34 cellular contexts compared by ENCODE assay signal in genomic region chr1:74913978-74914377, GRCh38.
"Had no signal": no experiment of that assay in that cellular context is flagged by ENCODE, and none has a peak within 500 bp of the region (broad histone marks: within the 10 kb centered on the region; RNA-seq: fewer than 3 reads in every experiment).

No MANE protein-coding gene starts in this region.

- H3K4me3 ChIP-seq: MG63 had no signal

- H3K27ac ChIP-seq: KMS-11 had no signal

- DNase-seq: Karpas-422, Kasumi-1, MG63, MM.1S, MV-4-11, NCI-H1048, NCI-H1092, NCI-H1092 treated with DMSO at 0.1 percent for 48 hours, NCI-H1105, NCI-H1105 treated with DMSO at 0.1 percent for 48 hours, NCI-H1417, NCI-H1417 treated with DMSO at 0.1 percent for 48 hours, NCI-H1436, NCI-H1436 treated with DMSO at 0.1 percent for 48 hours, NCI-H146, NCI-H1694, NCI-H1694 treated with DMSO at 0.1 percent for 48 hours, NCI-H187, NCI-H187 treated with DMSO at 0.1 percent for 48 hours, NCI-H1930, NCI-H2029, NCI-H2029 treated with DMSO at 0.1 percent for 48 hours, NCI-H2081, NCI-H2081 treated with DMSO at 0.1 percent for 48 hours, NCI-H2107, NCI-H2171, NCI-H2171 treated with DMSO at 0.1 percent for 48 hours, NCI-H2227 treated with DMSO at 0.1 percent for 48 hours, NCI-H226, NCI-H345, NCI-H446, NCI-H446 treated with DMSO at 0.1 percent for 48 hours, NCI-H510A had no signal

- H3K36me3 ChIP-seq: MG63 had no signal

- H3K27me3 ChIP-seq: MG63 had no signal

- H3K9me3 ChIP-seq: MG63 had no signal
